In the genomic region with DNA sequence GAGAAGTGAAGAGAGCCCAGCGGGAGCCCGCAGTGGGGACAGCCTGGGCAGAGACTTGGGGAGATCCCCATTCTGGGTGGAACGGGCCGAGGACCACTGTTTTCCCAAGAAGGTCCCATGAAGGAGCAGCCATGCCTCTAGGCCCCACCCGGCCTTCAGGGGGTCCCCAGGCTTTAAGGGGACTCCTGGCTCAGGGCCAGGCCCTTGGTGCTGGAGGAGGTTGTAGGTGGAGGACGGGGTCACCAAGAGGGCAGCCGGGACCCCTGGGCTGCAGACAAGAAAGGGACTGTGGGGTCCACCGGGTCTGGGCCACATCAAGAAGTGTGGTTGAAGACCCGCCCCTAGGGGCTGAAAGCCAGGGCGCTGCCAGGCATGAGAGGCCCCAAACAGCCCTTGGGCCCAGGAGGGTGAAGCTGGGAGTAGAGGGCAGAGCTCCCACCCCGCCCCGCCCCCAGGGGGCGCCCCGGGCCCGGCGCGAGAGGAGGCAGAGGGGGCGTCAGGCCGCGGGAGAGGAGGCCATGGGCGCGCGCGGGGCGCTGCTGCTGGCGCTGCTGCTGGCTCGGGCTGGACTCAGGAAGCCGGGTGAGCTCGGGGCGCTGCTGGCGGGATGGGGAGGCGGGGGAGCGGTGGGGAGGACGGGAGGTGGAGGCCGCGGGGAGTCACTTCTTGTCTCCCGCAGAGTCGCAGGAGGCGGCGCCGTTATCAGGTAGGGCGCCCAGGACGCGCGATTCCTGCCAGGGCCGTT, we compare ENCODE assay signal across 9 cellular contexts. TPM values are rescaled to one million over a fixed set of nuclear protein-coding genes. Genes with fewer than 3 reads are reported as not detected.
A peak's percentile ranks its signal among the peaks of the same experiment; 100 is the strongest.
DNase-seq lines count a peak whose midpoint lies in the region; ATAC-seq and TF ChIP-seq lines count a peak whose summit lies in the region.
"Had no signal": no experiment of that assay in that cellular context is flagged by ENCODE, and none has a peak within 500 bp of the region (broad histone marks: within the 10 kb centered on the region; RNA-seq: fewer than 3 reads in every experiment).

A gene with protein sequence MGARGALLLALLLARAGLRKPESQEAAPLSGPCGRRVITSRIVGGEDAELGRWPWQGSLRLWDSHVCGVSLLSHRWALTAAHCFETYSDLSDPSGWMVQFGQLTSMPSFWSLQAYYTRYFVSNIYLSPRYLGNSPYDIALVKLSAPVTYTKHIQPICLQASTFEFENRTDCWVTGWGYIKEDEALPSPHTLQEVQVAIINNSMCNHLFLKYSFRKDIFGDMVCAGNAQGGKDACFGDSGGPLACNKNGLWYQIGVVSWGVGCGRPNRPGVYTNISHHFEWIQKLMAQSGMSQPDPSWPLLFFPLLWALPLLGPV (plus strand): TSS at position 487 of the 745 bp plus-strand sequence. CDS start 32 bp downstream, at position 519.

- DNase-seq in GM13977 (ENCODE audit: low spot score) (peak; percentile 69), superior temporal gyrus (ENCODE audit: extremely low spot score) (no peak), DMS 273 treated with DMSO at 0.1 percent for 48 hours (lab: John Stamatoyannopoulos, UW) (no peak), NCI-H146 (lab: John Stamatoyannopoulos, UW) (no peak)
- peak; percentile 75 for DNase-seq in activated CD4-positive, alpha-beta T cell treated with anti-CD3 and anti-CD28 coated beads, Interleukin-2, amount 10 ng/mL, durations not matched to agents 24 days and 14 days
- DNase-seq in effector memory CD8-positive, alpha-beta T cell, result peak in 1 of 3 experiments; percentile 38
- peak; percentile 37 for DNase-seq in stimulated activated CD4-positive, alpha-beta T cell treated with anti-CD3 and anti-CD28 coated beads, Interleukin-1b, Interleukin-23, amount 100 ng/mL, for 48 hours
- DNase-seq: SHP77 had no signal

- peak; percentile 25 for TF ChIP-seq CTCF in GM13977 (IDR thresholded peaks at IDR 0.05; ENCODE audit: extremely low read depth, insufficient read depth, missing control alignments)

- H3K9me3 Mint-ChIP-seq in activated CD4-positive, alpha-beta T cell treated with anti-CD3 and anti-CD28 coated beads, Interleukin-2, amount 10 ng/mL, durations not matched to agents 24 days and 14 days, result no peaks in the 10 kb centered on the region
- no peaks in the 10 kb centered on the region for H3K9me3 Mint-ChIP-seq in effector memory CD8-positive, alpha-beta T cell

- H3K27ac Mint-ChIP-seq in activated CD4-positive, alpha-beta T cell treated with anti-CD3 and anti-CD28 coated beads, Interleukin-2, amount 10 ng/mL, durations not matched to agents 24 days and 14 days, result peak within 1 kb of the TSS; percentile 29
- H3K27ac Mint-ChIP-seq in effector memory CD8-positive, alpha-beta T cell, result no peak within 1 kb of the TSS

- intact Hi-C loops in activated CD4-positive, alpha-beta T cell treated with anti-CD3 and anti-CD28 coated beads, Interleukin-2, amount 10 ng/mL, durations not matched to agents 24 days and 14 days (cut with micrococcal nuclease), result no loop called here

- H3K36me3 Mint-ChIP-seq in activated CD4-positive, alpha-beta T cell treated with anti-CD3 and anti-CD28 coated beads, Interleukin-2, amount 10 ng/mL, durations not matched to agents 24 days and 14 days (ENCODE audit: low read depth), result no peaks in the 10 kb centered on the region
- no peaks in the 10 kb centered on the region for H3K36me3 Mint-ChIP-seq in effector memory CD8-positive, alpha-beta T cell (ENCODE audit: insufficient read depth)

- in situ Hi-C loops in GM13977 (cut with MboI; ENCODE audit: low pct_unique_long_range_greater_than_20kb, low sequenced_read_pairs, unreplicated experiment), result no loop called here

- peak within 1 kb of the TSS; percentile 55 for H3K4me3 Mint-ChIP-seq in activated CD4-positive, alpha-beta T cell treated with anti-CD3 and anti-CD28 coated beads, Interleukin-2, amount 10 ng/mL, durations not matched to agents 24 days and 14 days
- peak within 1 kb of the TSS in 1 of 2 donors; percentile 65 for H3K4me3 Mint-ChIP-seq in effector memory CD8-positive, alpha-beta T cell

- H3K27me3 Mint-ChIP-seq in activated CD4-positive, alpha-beta T cell treated with anti-CD3 and anti-CD28 coated beads, Interleukin-2, amount 10 ng/mL, durations not matched to agents 24 days and 14 days, result peaks cover 1% of the 10 kb centered on the region
- peaks cover 8 to 42% of the 10 kb centered on the region in 2 donors for H3K27me3 Mint-ChIP-seq in effector memory CD8-positive, alpha-beta T cell

- H3K4me1 Mint-ChIP-seq in activated CD4-positive, alpha-beta T cell treated with anti-CD3 and anti-CD28 coated beads, Interleukin-2, amount 10 ng/mL, durations not matched to agents 24 days and 14 days, result no peaks in the 10 kb centered on the region
- H3K4me1 Mint-ChIP-seq in effector memory CD8-positive, alpha-beta T cell (ENCODE audit: low read depth in 2 of 2), result peaks cover 0 to 1% of the 10 kb centered on the region in 2 donors

- peak; percentile 61 for ATAC-seq in effector memory CD8-positive, alpha-beta T cell (replicated peaks)
- ATAC-seq in HG02884 (IDR thresholded peaks at IDR 0.05; ENCODE audit: unreplicated experiment), result no peak

RNA-seq across cellular contexts. Expression of the gene that starts here (rescaled TPM):
- 10.2 and 11.8 TPM in 2 replicates for total RNA-seq in activated CD4-positive, alpha-beta T cell treated with anti-CD3 and anti-CD28 coated beads, Interleukin-2, amount 10 ng/mL, durations not matched to agents 24 days and 14 days

Comparison
In these comparisons a context has a peak if more than half of its experiments do, and no peak if none do; other contexts are left out.
1. DNase-seq: peak in GM13977 (single experiment), activated CD4-positive, alpha-beta T cell treated with anti-CD3 and anti-CD28 coated beads, Interleukin-2, amount 10 ng/mL, durations not matched to agents 24 days and 14 days (single experiment) and stimulated activated CD4-positive, alpha-beta T cell treated with anti-CD3 and anti-CD28 coated beads, Interleukin-1b, Interleukin-23, amount 100 ng/mL, for 48 hours (single experiment); none in superior temporal gyrus (single experiment), DMS 273 treated with DMSO at 0.1 percent for 48 hours (single experiment) and NCI-H146 (single experiment).